Comparison of ENCODE assay signal across 1 cellular context in genomic region chr19:19628499-19629134, GRCh38.
TF ChIP-seq lines count a peak whose summit lies in the region.

No MANE protein-coding gene starts in this region.

TF ChIP-seq in HepG2, 621 proteins besides CTCF, POLR2A, EP300 and RAD21:
- TF ChIP-seq MLX (CRISPR knock-in tag; IDR thresholded peaks at IDR 0.05) (no peak), HOXD1 (CRISPR knock-in tag; IDR thresholded peaks at IDR 0.05) (no peak), ZNF724P (CRISPR knock-in tag; IDR thresholded peaks at IDR 0.05; ENCODE audit: borderline replicate concordance) (no peak), ZSCAN20 (CRISPR knock-in tag; IDR thresholded peaks at IDR 0.05; ENCODE audit: borderline replicate concordance) (no peak), JARID2 (CRISPR knock-in tag; IDR thresholded peaks at IDR 0.05; ENCODE audit: insufficient replicate concordance) (no peak), HNRNPL (IDR thresholded peaks at IDR 0.05; ENCODE audit: low read depth, low read length) (no peak), MED8 (CRISPR knock-in tag; IDR thresholded peaks at IDR 0.05; ENCODE audit: insufficient replicate concordance) (no peak), ZNF512 (CRISPR knock-in tag; IDR thresholded peaks at IDR 0.05) (no peak), ZNF768 (CRISPR knock-in tag; IDR thresholded peaks at IDR 0.05) (no peak), ZNF263 (CRISPR knock-in tag; IDR thresholded peaks at IDR 0.05) (no peak), ZNF432 (CRISPR knock-in tag; IDR thresholded peaks at IDR 0.05; ENCODE audit: borderline replicate concordance) (no peak), SP2 (CRISPR knock-in tag; IDR thresholded peaks at IDR 0.05) (no peak), BCL3 (CRISPR knock-in tag; IDR thresholded peaks at IDR 0.05) (no peak), GLI4 (CRISPR knock-in tag; IDR thresholded peaks at IDR 0.05; ENCODE audit: borderline replicate concordance) (no peak)
